10 cellular contexts compared by ENCODE assay signal in the genomic region with DNA sequence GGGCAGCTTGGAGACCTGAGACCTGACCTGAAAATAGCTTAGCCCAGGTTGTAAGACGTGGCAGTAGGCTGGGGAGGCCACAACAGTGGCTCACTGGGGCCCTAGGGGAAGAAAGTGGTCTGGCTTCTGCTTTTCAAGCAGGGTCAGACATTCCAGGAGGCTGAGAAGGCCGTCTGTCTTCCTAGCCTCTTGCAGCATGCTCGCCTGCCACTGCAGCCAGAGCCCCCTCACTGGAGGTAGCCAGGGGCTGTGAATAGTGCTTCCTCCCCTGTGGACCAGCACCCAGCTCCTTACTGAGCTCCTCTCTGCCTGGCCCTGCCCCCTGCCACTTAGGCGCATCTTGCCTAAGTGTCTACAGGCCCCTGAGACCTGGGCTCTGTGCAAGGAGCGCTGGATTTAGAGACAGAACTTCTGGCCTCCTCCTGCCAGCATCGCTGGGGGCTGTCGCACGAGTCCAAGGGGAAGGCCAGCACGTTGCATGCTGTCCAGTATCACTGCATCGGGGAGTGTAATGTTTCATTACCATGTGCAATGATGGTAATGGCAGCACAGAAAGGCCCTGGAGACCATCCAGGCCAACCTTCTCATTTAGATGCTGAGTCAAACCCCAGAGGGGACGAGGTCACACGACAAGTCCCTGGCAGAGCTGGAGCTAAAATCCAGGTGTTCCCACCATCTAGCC. TPM values are rescaled to one million over a fixed set of nuclear protein-coding genes. Genes with fewer than 3 reads are reported as not detected.
A peak's percentile ranks its signal among the peaks of the same experiment; 100 is the strongest.
DNase-seq lines count a peak whose midpoint lies in the region; ATAC-seq, FAIRE-seq and TF ChIP-seq lines count a peak whose summit lies in the region.
"Had no signal": no experiment of that assay in that cellular context is flagged by ENCODE, and none has a peak within 500 bp of the region (broad histone marks: within the 10 kb centered on the region; RNA-seq: fewer than 3 reads in every experiment).

No MANE protein-coding gene starts in this region.

- peaks cover 0 to 100% (median 96%) of the 10 kb centered on the region in 4 donors for H3K4me1 ChIP-seq in sigmoid colon

- ATAC-seq in HG03432 (IDR thresholded peaks at IDR 0.05; ENCODE audit: unreplicated experiment), result no peak
- ATAC-seq in HG02885 (IDR thresholded peaks at IDR 0.05; ENCODE audit: poor library complexity, unreplicated experiment), result no peak
- ATAC-seq: activated T-helper 17 cell treated with anti-CD3 and anti-CD28 coated beads, Interleukin-2, amount 50 U/mL, for 72 hours had no signal

- H3K4me3 ChIP-seq in sigmoid colon, result no peak overlapping the region

- no peak for TF ChIP-seq CTCF in sigmoid colon (IDR thresholded peaks at IDR 0.05)

- 71 to 77% methylated on average over 12 of the region's 12 CpGs for WGBS in sigmoid colon, 2 donors

- FAIRE-seq in RCC 7860 (lab: Jason Lieb, UNC), result no peak

- H3K27me3 ChIP-seq in sigmoid colon, result no peaks in the 10 kb centered on the region

- H3K9me3 ChIP-seq in sigmoid colon, result no peaks in the 10 kb centered on the region

- no peak for TF ChIP-seq POLR2A in sigmoid colon (IDR thresholded peaks at IDR 0.05)

- H3K27ac ChIP-seq in sigmoid colon, result peak overlapping the region; percentile 63 to 77 (median 71)

- DNase-seq in EL, result peak; percentile 91
- peak; percentile 28 for DNase-seq in RCC 7860 (ENCODE audit: low spot score)
- DNase-seq in fibroblast of peridontal ligament (ENCODE audit: extremely low read depth), result peak; percentile 84
- DNase-seq in sigmoid colon, result no peak
- DNase-seq in HK-2 (ENCODE audit: unreplicated experiment), result no peak
- DNase-seq in DMS114 treated with DMSO at 0.1 percent for 48 hours (lab: John Stamatoyannopoulos, UW; ENCODE audit: unreplicated experiment), result no peak
- DNase-seq: stimulated activated CD4-positive, alpha-beta T cell treated with anti-CD3 and anti-CD28 coated beads, Interleukin-4, amount 100 ng/mL, for 1 hour had no signal

- H3K36me3 ChIP-seq in sigmoid colon, result no peaks in the 10 kb centered on the region

- intact Hi-C loops in sigmoid colon (cut with DNase I), result no loop called here

- TF ChIP-seq EP300 in sigmoid colon (IDR thresholded peaks at IDR 0.05), result no peak

RNA-seq across cellular contexts. Expression of gene ZMIZ1, which starts 12.7 kb away (rescaled TPM):
- 10 to 100 TPM; 26.5 to 49.3 (median 37.5) TPM for total RNA-seq in sigmoid colon
- 10 to 100 TPM; 17.4 to 31.5 (median 25.4) TPM for polyA plus RNA-seq in sigmoid colon

Comparison
In these comparisons a context has a peak if more than half of its experiments do, and no peak if none do; other contexts are left out.
1. DNase-seq: peak in EL (single experiment), RCC 7860 (single experiment) and fibroblast of peridontal ligament (single experiment); none in sigmoid colon (single experiment), HK-2 (single experiment) and DMS114 treated with DMSO at 0.1 percent for 48 hours (single experiment).